ENCODE assay signal across 20 cellular contexts in the genomic region with DNA sequence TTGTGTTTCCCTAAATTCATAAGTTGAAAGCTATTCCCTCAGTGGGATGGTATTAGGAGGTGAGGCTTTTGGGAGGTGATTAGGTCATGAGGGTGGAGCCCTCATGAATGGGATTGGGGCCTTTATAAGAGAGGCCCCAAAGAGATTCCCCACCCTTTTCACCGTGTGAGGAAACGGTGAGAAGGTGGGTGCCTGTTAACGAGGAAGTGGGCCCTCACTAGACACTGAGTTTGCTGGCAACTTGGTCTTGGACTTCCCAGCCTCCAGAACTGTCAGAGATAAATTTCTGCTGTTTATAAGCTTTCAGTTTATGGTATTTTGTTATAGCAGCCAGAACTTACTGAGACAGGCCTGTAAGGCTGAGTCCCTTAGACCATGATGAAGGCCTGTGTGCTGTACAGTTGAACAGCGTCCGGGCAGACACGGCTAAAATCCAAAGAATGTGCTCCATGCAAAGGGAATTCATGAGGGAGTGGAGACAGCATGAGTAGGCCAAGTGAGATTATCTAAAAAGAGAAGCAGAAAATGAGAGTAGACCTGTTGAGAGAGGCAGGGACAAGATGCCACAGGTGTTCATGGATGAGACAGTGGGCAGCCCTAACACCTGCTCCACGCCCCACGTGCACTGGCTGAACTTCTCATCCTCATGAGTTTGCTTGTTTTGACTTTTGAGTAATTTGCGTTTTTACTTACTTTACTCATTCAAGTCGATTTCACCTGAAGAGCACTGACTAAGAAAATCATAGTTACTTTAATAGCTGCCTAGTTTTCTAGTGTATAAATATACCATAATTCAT.
A peak's percentile ranks its signal among the peaks of the same experiment; 100 is the strongest.
DNase-seq lines count a peak whose midpoint lies in the region; ATAC-seq and TF ChIP-seq lines count a peak whose summit lies in the region.
"Had no signal": no experiment of that assay in that cellular context is flagged by ENCODE, and none has a peak within 500 bp of the region (broad histone marks: within the 10 kb centered on the region; RNA-seq: fewer than 3 reads in every experiment).

No MANE protein-coding gene starts in this region.

- H3K4me3 ChIP-seq in CD8-positive, alpha-beta memory T cell (ENCODE audit: low read length), result no peak overlapping the region
- peak overlapping the region; percentile 49 for H3K4me3 ChIP-seq in OCI-LY7 (ENCODE audit: low read depth, low read length, poor library complexity, severe bottlenecking)
- H3K4me3 ChIP-seq in mucosa of descending colon, result no peak overlapping the region
- H3K4me3 ChIP-seq: psoas muscle, testis had no signal

- H3K9me3 ChIP-seq in CD8-positive, alpha-beta memory T cell (ENCODE audit: low read length), result no peaks in the 10 kb centered on the region
- peaks cover 9% of the 10 kb centered on the region; the same call in 1 of the 2 replicates for H3K9me3 ChIP-seq in OCI-LY7 (ENCODE audit: low read length)
- no peaks in the 10 kb centered on the region for H3K9me3 ChIP-seq in mucosa of descending colon
- H3K9me3 ChIP-seq: psoas muscle, testis had no signal

- H3K4me1 Mint-ChIP-seq in CD8-positive, alpha-beta memory T cell, result peaks cover 43 to 57% (median 55%) of the 10 kb centered on the region in 3 donors

- no peaks in the 10 kb centered on the region for H3K27me3 ChIP-seq in CD8-positive, alpha-beta memory T cell (ENCODE audit: insufficient read depth, low read length, poor library complexity, severe bottlenecking)
- H3K27me3 ChIP-seq: testis had no signal

- no peaks in the 10 kb centered on the region for H3K36me3 ChIP-seq in CD8-positive, alpha-beta memory T cell (ENCODE audit: insufficient read depth, low read length)
- H3K36me3 ChIP-seq in OCI-LY7 (ENCODE audit: insufficient read depth, low read length) (peaks cover 6% of the 10 kb centered on the region; the same call in 1 of the 2 replicates), mucosa of descending colon (ENCODE audit: low read depth) (no peaks in the 10 kb centered on the region)
- H3K36me3 ChIP-seq: WERI-Rb-1 had no signal

- no peaks in the 10 kb centered on the region for H3K79me2 ChIP-seq in OCI-LY7 (ENCODE audit: insufficient read depth, low read depth, low read length)

- peak overlapping the region; percentile 70 for H3K4me2 ChIP-seq in OCI-LY7 (ENCODE audit: low read length)

- H3K27me3 Mint-ChIP-seq in CD8-positive, alpha-beta memory T cell, result no peaks in the 10 kb centered on the region
- H3K27me3 Mint-ChIP-seq: brain, memory B cell had no signal

- ATAC-seq in GM19455 (IDR thresholded peaks at IDR 0.05; ENCODE audit: unreplicated experiment) (peak; percentile 43), mucosa of descending colon (peak; percentile 29)
- ATAC-seq: psoas muscle had no signal

- H3K27ac ChIP-seq in CD8-positive, alpha-beta memory T cell (ENCODE audit: low read depth, low read length), result no peak overlapping the region
- peak overlapping the region; percentile 83 for H3K27ac ChIP-seq in OCI-LY7 (ENCODE audit: low read depth, low read length, poor library complexity, severe bottlenecking)
- H3K27ac ChIP-seq: psoas muscle, WERI-Rb-1 had no signal

- peaks cover 58% of the 10 kb centered on the region for H3K4me1 ChIP-seq in CD8-positive, alpha-beta memory T cell (ENCODE audit: insufficient read depth, low read length)
- H3K4me1 ChIP-seq in OCI-LY7 (ENCODE audit: insufficient read depth, low read length, poor library complexity, severe bottlenecking) (peaks cover 97% of the 10 kb centered on the region), mucosa of descending colon (ENCODE audit: low read depth) (no peaks in the 10 kb centered on the region)
- H3K4me1 ChIP-seq: psoas muscle, testis had no signal

- H3K9me2 ChIP-seq in OCI-LY7 (ENCODE audit: insufficient read depth, low read length), result no peaks in the 10 kb centered on the region

- intact Hi-C loops in OCI-LY7 (cut with micrococcal nuclease; ENCODE audit: unreplicated experiment) (loop anchor here (10.0 kb wide), 1 partner anchor 1893 kb away; no protein-coding TSS in a partner anchor), mucosa of descending colon (cut with DNase I, micrococcal nuclease) (no loop called here)

- H3K9me3 Mint-ChIP-seq in CD8-positive, alpha-beta memory T cell, result no peaks in the 10 kb centered on the region
- H3K9me3 Mint-ChIP-seq: activated CD4-positive, alpha-beta T cell treated with anti-CD3 and anti-CD28 coated beads, Interleukin-2, amount 10 ng/mL, durations not matched to agents 24 days and 14 days; memory B cell had no signal

- peak overlapping the region in 5 of 8 donors; percentile 30 to 59 (median 53) for H3K27ac Mint-ChIP-seq in CD8-positive, alpha-beta memory T cell
- H3K27ac Mint-ChIP-seq: brain had no signal

- H3K4me3 Mint-ChIP-seq in CD8-positive, alpha-beta memory T cell, result peak overlapping the region in 3 of 7 donors; percentile 30 to 64 (median 47)
- H3K4me3 Mint-ChIP-seq: brain had no signal

- BruUV-seq in OCI-LY7 (replicated peaks; lab: Mats Ljungman, UMichigan), result no TSS peak

- no peaks in the 10 kb centered on the region for H4K20me1 ChIP-seq in OCI-LY7 (ENCODE audit: insufficient read depth, low read length)

- peaks cover 0 to 4% (median 2%) of the 10 kb centered on the region in 3 donors for H3K36me3 Mint-ChIP-seq in CD8-positive, alpha-beta memory T cell
- H3K36me3 Mint-ChIP-seq: brain had no signal

- CTCF ChIA-PET in CD8-positive, alpha-beta memory T cell (lab: Charles Lee), result no interaction called here
- CTCF ChIA-PET in OCI-LY7 (lab: Charles Lee; ENCODE audit: unreplicated experiment), result no interaction called here

- no peak for TF ChIP-seq CTCF in OCI-LY7 (conservative IDR thresholded peaks at IDR 0.05; ENCODE audit: low read length)
- no peak for TF ChIP-seq CTCF in mucosa of descending colon (IDR thresholded peaks at IDR 0.05)

- no peak for DNase-seq in CD8-positive, alpha-beta memory T cell
- DNase-seq in OCI-LY7 (ENCODE audit: low spot score) (peak; percentile 79), mucosa of descending colon (no peak), dermis blood vessel endothelial cell (no peak), SKM-1 treated with dmso at 0.1 percent for 144 hours (lab: John Stamatoyannopoulos, UW; ENCODE audit: unreplicated experiment) (no peak), anterior cingulate cortex (lab: John Stamatoyannopoulos, UW) (no peak), NCI-H2196 (lab: John Stamatoyannopoulos, UW; ENCODE audit: unreplicated experiment) (no peak)
- DNase-seq: activated CD4-positive, alpha-beta T cell treated with anti-CD3 and anti-CD28 coated beads, Interleukin-2, amount 10 ng/mL, durations not matched to agents 24 days and 14 days; activated T-cell treated with anti-CD3 and anti-CD28 coated beads, Interleukin-2, amount 50 U/mL, for 48 hours; GDM1; NCI-H2029 treated with DMSO at 0.1 percent for 48 hours; NCI-H2227 treated with DMSO at 0.1 percent for 48 hours; NCI-H526 treated with DMSO at 0.1 percent for 48 hours; psoas muscle; stimulated activated naive CD4-positive, alpha-beta T cell treated with Interleukin-2 at 50 U/mL for 16 hours; testis; WERI-Rb-1 had no signal

- POLR2A ChIA-PET in CD8-positive, alpha-beta memory T cell (lab: Charles Lee), result no interaction called here
- POLR2A ChIA-PET in OCI-LY7 (lab: Charles Lee), result interaction anchor here (0.5 kb wide), 1 partner anchor 1404 kb away, joined by 3 read pairs; no protein-coding TSS in a partner anchor

- no peak overlapping the region; the same call in 1 of the 2 replicates for H2AFZ ChIP-seq in OCI-LY7 (ENCODE audit: low read length)
